ENCODE assay signal across 18 cellular contexts in genomic region chr4:99402765-99403164, GRCh38. TPM values are rescaled to one million over a fixed set of nuclear protein-coding genes. Genes with fewer than 3 reads are reported as not detected.
A peak's percentile ranks its signal among the peaks of the same experiment; 100 is the strongest.
DNase-seq lines count a peak whose midpoint lies in the region; ATAC-seq and TF ChIP-seq lines count a peak whose summit lies in the region.
"Had no signal": no experiment of that assay in that cellular context is flagged by ENCODE, and none has a peak within 500 bp of the region (broad histone marks: within the 10 kb centered on the region; RNA-seq: fewer than 3 reads in every experiment).

No MANE protein-coding gene starts in this region.

- no peaks in the 10 kb centered on the region for H4K20me1 ChIP-seq in H9 (ENCODE audit: control insufficient read depth, insufficient read depth, insufficient read length)

- H3K4me3 ChIP-seq in breast epithelium (no peak overlapping the region), muscle layer of duodenum (ENCODE audit: low read depth in 1 of 2, low read length in 2 of 2) (no peak overlapping the region)
- H3K4me3 ChIP-seq: dorsolateral prefrontal cortex, pancreas, thyroid gland had no signal

- no peak overlapping the region for H4K5ac ChIP-seq in H9 (ENCODE audit: insufficient read length, low read depth, low read length)

- CTCF ChIA-PET in activated CD4-positive, alpha-beta memory T cell treated with anti-CD3 and anti-CD28 coated beads, Interleukin-2, amount 10 ng/mL, durations not matched to agents 7 days and 5 days (lab: Charles Lee): interaction anchor here (1.6 to 3.9 kb wide), 2 partner anchors 25 to 407 kb away, joined by 5 to 38 read pairs; partner anchors contain the start of gene METAP1

- no peak overlapping the region for H4K91ac ChIP-seq in H9 (ENCODE audit: insufficient read length, low read depth, low read length)

- TF ChIP-seq CTCF in C4-2B (conservative IDR thresholded peaks at IDR 0.05): peak; percentile 20
- peak; percentile 43; the same call in 2 of the 3 replicates for TF ChIP-seq CTCF in H9 (conservative IDR thresholded peaks at IDR 0.05)
- TF ChIP-seq CTCF in breast epithelium (IDR thresholded peaks at IDR 0.05): no peak

- peaks cover 0 to 4% of the 10 kb centered on the region in 2 experiments; a peak in 2 of 5 replicates for H3K9me3 Mint-ChIP-seq in H9
- H3K9me3 Mint-ChIP-seq in activated CD4-positive, alpha-beta memory T cell treated with anti-CD3 and anti-CD28 coated beads, Interleukin-2, amount 10 ng/mL, durations not matched to agents 7 days and 5 days: no peaks in the 10 kb centered on the region

- TF ChIP-seq POLR2A in breast epithelium (IDR thresholded peaks at IDR 0.05): no peak

- no peak overlapping the region for H2AFZ ChIP-seq in H9 (ENCODE audit: low read length)

- peak; percentile 30 for DNase-seq in H9
- no peak for DNase-seq in breast epithelium (ENCODE audit: low spot score in 2 of 2)
- no peak for DNase-seq in activated CD4-positive, alpha-beta memory T cell treated with anti-CD3 and anti-CD28 coated beads, Interleukin-2, amount 10 ng/mL, durations not matched to agents 7 days and 5 days
- DNase-seq: activated CD4-positive, alpha-beta T cell treated with anti-CD3 and anti-CD28 coated beads, Interleukin-2, amount 50 U/mL, for 1 hour; dorsolateral prefrontal cortex; KG1; NCI-H187; NCI-H526; pancreas; Right ventricle myocardium superior; T1000; thyroid gland had no signal

- no peaks in the 10 kb centered on the region for H3K79me1 ChIP-seq in H9 (ENCODE audit: insufficient read depth, low read depth, low read length, poor library complexity, severe bottlenecking)

- H2BK120ac ChIP-seq in H9 (ENCODE audit: low read depth, low read length, poor library complexity, severe bottlenecking): no peak overlapping the region

- no peaks in the 10 kb centered on the region for H3K23me2 ChIP-seq in H9 (ENCODE audit: insufficient read length, low read depth, low read length, poor library complexity, severe bottlenecking)

- no peak overlapping the region for H2BK12ac ChIP-seq in H9 (ENCODE audit: insufficient read length, low read depth, low read length)

- no peak overlapping the region for H4K8ac ChIP-seq in H9 (replicated peaks; ENCODE audit: insufficient read length, low read depth, low read length)

- H2BK5ac ChIP-seq in H9 (ENCODE audit: insufficient read length, low read length): no peak overlapping the region

- H2BK15ac ChIP-seq in H9 (ENCODE audit: low read depth, low read length): no peak overlapping the region

- H3K27me3 ChIP-seq in H9 (ENCODE audit: insufficient read depth, low read length): no peaks in the 10 kb centered on the region
- no peaks in the 10 kb centered on the region for H3K27me3 ChIP-seq in breast epithelium
- no peaks in the 10 kb centered on the region for H3K27me3 ChIP-seq in muscle layer of duodenum (ENCODE audit: low read depth, low read length)
- H3K27me3 ChIP-seq: dorsolateral prefrontal cortex, pancreas, thyroid gland had no signal

- ATAC-seq in HG03108 (IDR thresholded peaks at IDR 0.05; ENCODE audit: unreplicated experiment): no peak
- ATAC-seq in GM18520 (IDR thresholded peaks at IDR 0.05; ENCODE audit: unreplicated experiment): no peak
- no peak for ATAC-seq in HG02852 (IDR thresholded peaks at IDR 0.05; ENCODE audit: unreplicated experiment)

- no peak overlapping the region for H2BK20ac ChIP-seq in H9 (ENCODE audit: low read depth, low read length, poor library complexity, severe bottlenecking)

- no peak overlapping the region for H3T11ph ChIP-seq in H9 (ENCODE audit: low read length)

- no peak overlapping the region for H3K23ac ChIP-seq in H9 (ENCODE audit: insufficient read length, low read depth, low read length)

- no peak overlapping the region for H3K9ac ChIP-seq in H9 (ENCODE audit: extremely low read depth, insufficient read length, low read length)

- no peak overlapping the region for H3K56ac ChIP-seq in H9 (ENCODE audit: insufficient read length, low read depth, low read length)

- H3K27ac ChIP-seq in C4-2B (no peak overlapping the region), H9 (ENCODE audit: insufficient read length, low read depth, low read length) (no peak overlapping the region), breast epithelium (peak overlapping the region; percentile 71 to 74), muscle layer of duodenum (ENCODE audit: low read length) (peak overlapping the region; percentile 72)

- no peak overlapping the region for H3K18ac ChIP-seq in H9 (ENCODE audit: insufficient read length, low read depth, low read length)

- no peaks in the 10 kb centered on the region; the same call in 1 of the 2 replicates for H3K4me1 ChIP-seq in H9 (ENCODE audit: insufficient read depth, low read length)
- H3K4me1 ChIP-seq in breast epithelium: no peaks in the 10 kb centered on the region
- H3K4me1 ChIP-seq in muscle layer of duodenum (ENCODE audit: control insufficient read depth in 1 of 2, insufficient read depth in 2 of 2, low read length in 2 of 2): peaks cover 0 to 4% of the 10 kb centered on the region in 2 donors

- H2AK5ac ChIP-seq in H9 (ENCODE audit: insufficient read length, low read length): no peak overlapping the region

- no peak overlapping the region for H3K4ac ChIP-seq in H9 (ENCODE audit: low read depth, low read length)

- H3K4me2 ChIP-seq in H9 (ENCODE audit: insufficient read depth, insufficient read length, low read length): no peak overlapping the region

- no peaks in the 10 kb centered on the region for H3K36me3 ChIP-seq in breast epithelium
- no peaks in the 10 kb centered on the region for H3K36me3 ChIP-seq in muscle layer of duodenum (ENCODE audit: control insufficient read depth in 1 of 2, insufficient read depth in 2 of 2, low read length in 2 of 2)
- H3K36me3 ChIP-seq: pancreas, thyroid gland had no signal

- H3K14ac ChIP-seq in H9 (ENCODE audit: insufficient read depth, low read length): no peak overlapping the region

- H3K4me1 Mint-ChIP-seq in H9: peaks cover 17 to 18% of the 10 kb centered on the region in 2 experiments
- peaks cover 26% of the 10 kb centered on the region for H3K4me1 Mint-ChIP-seq in activated CD4-positive, alpha-beta memory T cell treated with anti-CD3 and anti-CD28 coated beads, Interleukin-2, amount 10 ng/mL, durations not matched to agents 7 days and 5 days

- H3K9me3 ChIP-seq in H9 (ENCODE audit: control insufficient read depth, low read depth, low read length) (no peaks in the 10 kb centered on the region), breast epithelium (peaks cover 0 to 3% of the 10 kb centered on the region in 2 donors), muscle layer of duodenum (ENCODE audit: control insufficient read depth in 1 of 2, low read length in 2 of 2) (peaks cover 0 to 4% of the 10 kb centered on the region in 2 donors)
- H3K9me3 ChIP-seq: pancreas, thyroid gland had no signal

- H3K27ac Mint-ChIP-seq in H9: no peak overlapping the region
- H3K27ac Mint-ChIP-seq in activated CD4-positive, alpha-beta memory T cell treated with anti-CD3 and anti-CD28 coated beads, Interleukin-2, amount 10 ng/mL, durations not matched to agents 7 days and 5 days: no peak overlapping the region
- H3K27ac Mint-ChIP-seq: B cell had no signal

- H3K4me3 Mint-ChIP-seq in H9: no peak overlapping the region
- no peak overlapping the region for H3K4me3 Mint-ChIP-seq in activated CD4-positive, alpha-beta memory T cell treated with anti-CD3 and anti-CD28 coated beads, Interleukin-2, amount 10 ng/mL, durations not matched to agents 7 days and 5 days
- H3K4me3 Mint-ChIP-seq: B cell had no signal

- no CpG with 5 or more reads among the region's 3 CpGs for whole genome bisulfite sequencing in H9 (ENCODE audit: extremely low coverage, insufficient read length, low lambda C conversion rate)

- intact Hi-C loops in breast epithelium (cut with DNase I; ENCODE audit: low total_unique reads): no loop called here

- peaks cover 0 to 2% (median 0%) of the 10 kb centered on the region in 3 experiments; a peak in 1 of 7 replicates for H3K36me3 Mint-ChIP-seq in H9 (ENCODE audit: insufficient read depth in 1 of 3, low read depth in 3 of 3)
- H3K36me3 Mint-ChIP-seq in activated CD4-positive, alpha-beta memory T cell treated with anti-CD3 and anti-CD28 coated beads, Interleukin-2, amount 10 ng/mL, durations not matched to agents 7 days and 5 days (ENCODE audit: low read depth): no peaks in the 10 kb centered on the region

- no peaks in the 10 kb centered on the region for H3K27me3 Mint-ChIP-seq in H9 (ENCODE audit: low read depth)
- peaks cover 12% of the 10 kb centered on the region for H3K27me3 Mint-ChIP-seq in activated CD4-positive, alpha-beta memory T cell treated with anti-CD3 and anti-CD28 coated beads, Interleukin-2, amount 10 ng/mL, durations not matched to agents 7 days and 5 days
- H3K27me3 Mint-ChIP-seq: B cell had no signal

- POLR2A ChIA-PET in activated CD4-positive, alpha-beta memory T cell treated with anti-CD3 and anti-CD28 coated beads, Interleukin-2, amount 10 ng/mL, durations not matched to agents 7 days and 5 days (lab: Charles Lee): interaction anchor here (1.5 kb wide), 1 partner anchor 407 kb away, joined by 10 read pairs; the partner anchor contains the start of gene METAP1

- no peaks in the 10 kb centered on the region for H3K79me2 ChIP-seq in H9 (ENCODE audit: insufficient read depth, low read length)

RNA-seq across cellular contexts. Expression of gene ADH7, which starts 32.4 kb away (rescaled TPM):
- total RNA-seq in H9 (2021) (not detected in 2 replicates), breast epithelium (not detected)
- not detected for total RNA-seq in activated CD4-positive, alpha-beta memory T cell treated with anti-CD3 and anti-CD28 coated beads, Interleukin-2, amount 10 ng/mL, durations not matched to agents 7 days and 5 days
- total RNA-seq: B cell, dorsolateral prefrontal cortex, pancreas, Right ventricle myocardium superior, thyroid gland had no signal

RNA-seq across cellular contexts. Expression of gene ADH1C, which starts 50.2 kb away (rescaled TPM):
- total RNA-seq in H9 (2021) (not detected in 2 replicates), breast epithelium (10 to 100 TPM in 2 of 3 donors, 1 to 10 TPM in 1; 8.8 to 50.1 (median 31.8) TPM)
- total RNA-seq in activated CD4-positive, alpha-beta memory T cell treated with anti-CD3 and anti-CD28 coated beads, Interleukin-2, amount 10 ng/mL, durations not matched to agents 7 days and 5 days: not detected
- total RNA-seq: B cell had no signal

Comparison
In these comparisons a context has a peak if more than half of its experiments do, and no peak if none do; other contexts are left out.
1. H3K27ac ChIP-seq: peak in breast epithelium (2 of 2) and muscle layer of duodenum (single experiment); none in C4-2B (single experiment) and H9 (single experiment).
2. CTCF ChIP-seq: peak in C4-2B (single experiment) and H9 (single experiment); none in breast epithelium (0 of 3).